In genomic region chr2:177392373-177393246, GRCh38 we compare ENCODE assay signal across 8 cellular contexts. TPM values are rescaled to one million over a fixed set of nuclear protein-coding genes. Genes with fewer than 3 reads are reported as not detected.
DNase-seq lines count a peak whose midpoint lies in the region; ATAC-seq and TF ChIP-seq lines count a peak whose summit lies in the region.

AGPS (plus strand) TSS chr2:177392773; CDS start chr2:177392790, 17 bp downstream.

- H3K27me3 ChIP-seq in DND-41 (ENCODE audit: insufficient read depth, low read length, poor library complexity) (no peaks in the 10 kb centered on the region), gastroesophageal sphincter (no peaks in the 10 kb centered on the region)

- peak within 1 kb of the TSS; percentile 54 to 82 for H3K4me3 ChIP-seq in DND-41 (ENCODE audit: low read depth in 1 of 2, low read length in 2 of 2)
- H3K4me3 ChIP-seq in Jurkat, Clone E6-1 (ENCODE audit: low read length) = peak within 1 kb of the TSS; percentile 89
- peak within 1 kb of the TSS; percentile 56 to 72 for H3K4me3 ChIP-seq in gastroesophageal sphincter

- TF ChIP-seq EP300 in gastroesophageal sphincter (IDR thresholded peaks at IDR 0.05) = no peak

- H3K9me3 ChIP-seq in DND-41 (ENCODE audit: insufficient read depth, low read length, severe bottlenecking) (no peaks in the 10 kb centered on the region), gastroesophageal sphincter (no peaks in the 10 kb centered on the region)

- peak within 1 kb of the TSS; percentile 99 for H2AFZ ChIP-seq in DND-41 (ENCODE audit: low read depth, low read length)

- peaks cover 17% of the 10 kb centered on the region; the same call in 1 of the 2 replicates for H4K20me1 ChIP-seq in DND-41 (ENCODE audit: insufficient read depth, low read length)

- TF ChIP-seq CTCF in DND-41 (IDR thresholded peaks at IDR 0.05; ENCODE audit: borderline replicate concordance, extremely low read depth, low read length, poor library complexity, severe bottlenecking) (peak; percentile 2), gastroesophageal sphincter (IDR thresholded peaks at IDR 0.05) (peak in 3 of 4 experiments; percentile 22 to 62 (median 61))

- peak; percentile 84 for DNase-seq in DND-41
- peak; percentile 67 for DNase-seq in Jurkat, Clone E6-1 (ENCODE audit: low read depth, low spot score)
- peak; percentile 62 for DNase-seq in activated gamma-delta T cell treated with Interleukin-2 at 50 U/mL for 16 hours
- DNase-seq in nucleus accumbens (lab: John Stamatoyannopoulos, UW) = peak in 54 of 56 donors; percentile 9 to 89 (median 66)
- peak; percentile 80 for DNase-seq in superior temporal gyrus (ENCODE audit: extremely low spot score)

- H3K79me2 ChIP-seq in DND-41 (ENCODE audit: insufficient read depth, low read length) = peaks cover 72% of the 10 kb centered on the region

- peak within 1 kb of the TSS; percentile 95 for H3K9ac ChIP-seq in DND-41 (ENCODE audit: low read depth, low read length)

- peaks cover 41% of the 10 kb centered on the region for H3K4me1 ChIP-seq in DND-41 (ENCODE audit: insufficient read depth, low read length)
- H3K4me1 ChIP-seq in gastroesophageal sphincter = peaks cover 0 to 53% (median 0%) of the 10 kb centered on the region in 3 donors

- peak; percentile 93 for ATAC-seq in DND-41 (ENCODE audit: insufficient read depth, low read depth)
- ATAC-seq in GM21717 (IDR thresholded peaks at IDR 0.05; ENCODE audit: unreplicated experiment) = peak; percentile 90
- ATAC-seq in gastroesophageal sphincter = peak; percentile 92

- peak within 1 kb of the TSS; percentile 98 for H3K4me2 ChIP-seq in DND-41 (ENCODE audit: insufficient read depth, low read length)

- peak; percentile 65 for TF ChIP-seq POLR2A in Raji (IDR thresholded peaks at IDR 0.05; ENCODE audit: insufficient read depth, low read depth, low read length)
- TF ChIP-seq POLR2A in gastroesophageal sphincter (IDR thresholded peaks at IDR 0.05) = peak; percentile 64

- H3K36me3 ChIP-seq in DND-41 (ENCODE audit: insufficient read depth, low read length) (peaks cover 3% of the 10 kb centered on the region), gastroesophageal sphincter (no peaks in the 10 kb centered on the region)

- H3K27ac ChIP-seq in DND-41 (ENCODE audit: low read length) (peak within 1 kb of the TSS; percentile 89), gastroesophageal sphincter (peak within 1 kb of the TSS; percentile 4 to 88 (median 81))

- 6 to 13% methylated on average over 4 to 6 of the region's 84 CpGs for WGBS in gastroesophageal sphincter (ENCODE audit: low coverage in 1 of 2), 2 donors

RNA-seq across cellular contexts. Expression of gene AGPS, which starts in this region (rescaled TPM):
- polyA plus RNA-seq in Jurkat, Clone E6-1 (2012; ENCODE audit: insufficient read depth, insufficient read length) = 40.8 TPM
- 10 to 100 TPM; 21.4 to 50.9 (median 34.3) TPM for total RNA-seq in gastroesophageal sphincter

Comparison
In these comparisons a context has a peak if more than half of its experiments do, and no peak if none do; other contexts are left out.
1. Peak in every context shown above with its lines: DNase-seq, ATAC-seq, H3K4me3 ChIP-seq and H3K27ac ChIP-seq.